In genomic region chr3:150062492-150062891, GRCh38 we compare ENCODE assay signal across 10 cellular contexts.
DNase-seq lines count a peak whose midpoint lies in the region; ATAC-seq, FAIRE-seq and TF ChIP-seq lines count a peak whose summit lies in the region.
"Had no signal": no experiment of that assay in that cellular context is flagged by ENCODE, and none has a peak within 500 bp of the region (broad histone marks: within the 10 kb centered on the region; RNA-seq: fewer than 3 reads in every experiment).

No MANE protein-coding gene starts in this region.

- POLR2A ChIA-PET in T-cell (lab: Charles Lee): no interaction called here

- CTCF ChIA-PET in T-cell (lab: Charles Lee): no interaction called here

- no peaks in the 10 kb centered on the region for H3K9me3 Mint-ChIP-seq in T-cell

- DNase-seq in LHCN-M2 (ENCODE audit: low read depth) (peak; percentile 84), bronchial epithelial cell (ENCODE audit: low read depth) (peak; percentile 43), stromal cell of bone marrow (ENCODE audit: low read depth) (peak; percentile 80), globus pallidus (ENCODE audit: low spot score) (no peak), T-cell (no peak), NCI-H2107 (lab: John Stamatoyannopoulos, UW) (no peak)
- DNase-seq: activated gamma-delta T cell, T-helper 2 cell had no signal

- ATAC-seq in T-cell (replicated peaks in 1 of 4) (no peak), HG02588 (IDR thresholded peaks at IDR 0.05; ENCODE audit: unreplicated experiment) (no peak)

- H3K27me3 ChIP-seq in bronchial epithelial cell (ENCODE audit: control insufficient read depth, insufficient read depth, low read length): no peaks in the 10 kb centered on the region
- H3K27me3 ChIP-seq in layer of hippocampus (ENCODE audit: control insufficient read depth, insufficient read depth, low read length): no peaks in the 10 kb centered on the region

- H3K27ac Mint-ChIP-seq in T-cell: no peak overlapping the region

- H3K27me3 Mint-ChIP-seq in T-cell: peaks cover 10% of the 10 kb centered on the region in 2 donors

- H3K4me3 Mint-ChIP-seq in T-cell: no peak overlapping the region

- H3K36me3 Mint-ChIP-seq in T-cell: no peaks in the 10 kb centered on the region

- no peaks in the 10 kb centered on the region for H3K4me1 Mint-ChIP-seq in T-cell

- H3K36me3 ChIP-seq in bronchial epithelial cell (ENCODE audit: control insufficient read depth, insufficient read depth, low read length): no peaks in the 10 kb centered on the region

- H3K27ac ChIP-seq in layer of hippocampus (ENCODE audit: low read depth, low read length): peak overlapping the region; percentile 39

- no peak for FAIRE-seq in bronchial epithelial cell (lab: Jason Lieb, UNC)

- no peak overlapping the region for H3K4me3 ChIP-seq in bronchial epithelial cell (ENCODE audit: low read depth, low read length)

- no peak for TF ChIP-seq CTCF in bronchial epithelial cell (IDR thresholded peaks at IDR 0.05; ENCODE audit: insufficient read depth, low read length, severe bottlenecking)

Comparison
In these comparisons a context has a peak if more than half of its experiments do, and no peak if none do; other contexts are left out.
1. DNase-seq: peak in LHCN-M2 (single experiment), bronchial epithelial cell (single experiment) and stromal cell of bone marrow (single experiment); none in globus pallidus (single experiment), T-cell (0 of 34) and NCI-H2107 (single experiment).